16 cellular contexts compared by ENCODE assay signal in the genomic region with DNA sequence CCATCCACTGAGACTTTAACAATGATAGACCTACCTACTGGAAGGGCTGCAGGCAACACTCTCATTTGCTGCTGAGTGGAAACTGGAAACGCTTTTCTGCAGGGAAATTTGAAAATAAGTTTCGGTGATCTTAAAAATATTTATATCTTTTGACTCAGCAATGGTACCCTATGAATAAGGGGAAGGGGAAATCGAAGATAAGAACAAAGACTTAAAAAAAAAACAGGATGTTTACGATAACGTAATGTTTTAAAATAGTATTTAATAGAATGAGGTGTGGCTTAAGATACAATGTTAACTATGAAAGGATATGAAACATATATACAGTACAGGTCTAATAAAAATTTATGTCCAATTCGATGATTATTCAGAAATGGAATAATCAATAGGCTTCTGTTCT.
"Had no signal": no experiment of that assay in that cellular context is flagged by ENCODE, and none has a peak within 500 bp of the region (broad histone marks: within the 10 kb centered on the region; RNA-seq: fewer than 3 reads in every experiment).

No MANE protein-coding gene starts in this region.

- H3K36me3 ChIP-seq: gastroesophageal sphincter, left lung, tibial nerve had no signal

- H3K27me3 Mint-ChIP-seq: effector memory CD8-positive, alpha-beta T cell had no signal

- H3K9ac ChIP-seq: parathyroid adenoma had no signal

- H3K9me3 Mint-ChIP-seq: effector memory CD8-positive, alpha-beta T cell; neural crest cell; T-helper 2 cell treated with Interferon-gamma antibody and Interleukin-4, amounts not matched to agents 5 μg/mL and 100 μg/mL, for 36 hours had no signal

- H2AFZ ChIP-seq: parathyroid adenoma had no signal

- H3K4me1 ChIP-seq: parathyroid adenoma had no signal

- H3K9me3 ChIP-seq: gastroesophageal sphincter, left lung, tibial nerve had no signal

- H3K27ac Mint-ChIP-seq: activated CD8-positive, alpha-beta T cell treated with anti-CD3 and anti-CD28 coated beads, Interleukin-2, amount 10 ng/mL, durations not matched to agents 7 days and 5 days; effector memory CD8-positive, alpha-beta T cell; T-helper 2 cell treated with Interferon-gamma antibody and Interleukin-4, amounts not matched to agents 5 μg/mL and 100 μg/mL, for 36 hours had no signal

- H3K27ac ChIP-seq: epithelial cell of prostate, parathyroid adenoma had no signal

- H3K4me3 Mint-ChIP-seq: activated CD8-positive, alpha-beta T cell treated with anti-CD3 and anti-CD28 coated beads, Interleukin-2, amount 10 ng/mL, durations not matched to agents 7 days and 5 days; effector memory CD8-positive, alpha-beta T cell; neural crest cell; T-helper 2 cell treated with Interferon-gamma antibody and Interleukin-4, amounts not matched to agents 5 μg/mL and 100 μg/mL, for 36 hours had no signal

- H3K4me3 ChIP-seq: gastroesophageal sphincter, left lung, smooth muscle cell, tibial nerve had no signal

- DNase-seq: activated CD4-positive, alpha-beta T cell treated with anti-CD3 and anti-CD28 coated beads for 4 hours; activated CD8-positive, alpha-beta memory T cell treated with anti-CD3 and anti-CD28 coated beads, Interleukin-2, amount 50 U/mL, for 48 hours; activated CD8-positive, alpha-beta T cell treated with anti-CD3 and anti-CD28 coated beads, Interleukin-2, amount 10 ng/mL, durations not matched to agents 7 days and 5 days; activated naive CD4-positive, alpha-beta T cell; caudate nucleus; cortex of kidney; effector memory CD8-positive, alpha-beta T cell; left lung; SW 1271 had no signal

- ATAC-seq: activated CD8-positive, alpha-beta T cell treated with anti-CD3 and anti-CD28 coated beads, Interleukin-2, amount 10 ng/mL, durations not matched to agents 7 days and 5 days; effector memory CD8-positive, alpha-beta T cell; gastroesophageal sphincter; left lung had no signal

- H3K79me2 ChIP-seq: parathyroid adenoma had no signal

- H3K27me3 ChIP-seq: gastroesophageal sphincter, left lung, tibial nerve had no signal
